13 cellular contexts compared by ENCODE assay signal in the genomic region with DNA sequence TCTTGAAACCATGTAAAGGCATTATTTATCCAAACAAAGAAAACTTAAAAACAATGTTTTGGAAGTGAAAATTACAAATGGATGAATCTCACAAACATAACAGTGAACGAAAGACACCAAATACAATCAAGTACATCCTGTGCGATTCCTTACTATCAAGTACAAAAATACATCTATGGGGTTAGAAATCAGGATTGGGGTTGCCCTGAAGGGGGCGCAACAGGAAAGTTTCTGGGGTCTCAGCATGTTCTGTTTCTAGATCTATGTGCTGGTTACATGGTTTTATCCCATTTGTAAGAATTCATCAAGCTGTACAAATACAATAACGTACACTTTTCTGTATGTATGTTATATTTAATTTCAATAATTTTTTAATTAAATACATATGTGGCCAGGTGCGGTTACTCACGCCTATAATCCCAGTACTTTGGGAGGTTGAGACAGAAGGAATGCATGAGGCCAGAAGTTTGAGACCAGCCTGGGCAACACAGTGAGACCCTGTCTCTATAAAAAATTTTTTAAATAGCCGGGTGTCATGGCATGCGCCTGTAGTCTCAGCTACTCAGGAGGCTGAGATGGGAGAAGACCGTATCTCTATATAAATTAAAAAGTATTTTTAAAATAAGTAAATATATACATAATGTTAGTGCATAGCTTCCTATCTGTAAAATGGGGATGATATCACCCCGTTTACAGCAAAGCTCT.
A peak's percentile ranks its signal among the peaks of the same experiment; 100 is the strongest.
DNase-seq lines count a peak whose midpoint lies in the region; ATAC-seq and TF ChIP-seq lines count a peak whose summit lies in the region.
"Had no signal": no experiment of that assay in that cellular context is flagged by ENCODE, and none has a peak within 500 bp of the region (broad histone marks: within the 10 kb centered on the region; RNA-seq: fewer than 3 reads in every experiment).

No MANE protein-coding gene starts in this region.

- no peak overlapping the region for H3K56ac ChIP-seq in H9 (ENCODE audit: insufficient read length, low read depth, low read length)

- H2BK12ac ChIP-seq in H9 (ENCODE audit: insufficient read length, low read depth, low read length), result no peak overlapping the region

- no peak overlapping the region for H4K8ac ChIP-seq in H9 (replicated peaks; ENCODE audit: insufficient read length, low read depth, low read length)

- no peak overlapping the region for H2BK5ac ChIP-seq in H9 (ENCODE audit: insufficient read length, low read length)

- no peak overlapping the region for H3K23ac ChIP-seq in H9 (ENCODE audit: insufficient read length, low read depth, low read length)

- H2BK15ac ChIP-seq in H9 (ENCODE audit: low read depth, low read length), result no peak overlapping the region

- peak; percentile 87 for TF ChIP-seq CTCF in H9 (conservative IDR thresholded peaks at IDR 0.05)
- TF ChIP-seq CTCF in VCaP (conservative IDR thresholded peaks at IDR 0.05), result 0 out of 2 replicates have a peak, but pooled peaks have one; percentile 21
- peak; percentile 28 for TF ChIP-seq CTCF in nephron progenitor cell (IDR thresholded peaks at IDR 0.05)

- H3K9me3 ChIP-seq in H9 (ENCODE audit: control insufficient read depth, low read depth, low read length), result no peaks in the 10 kb centered on the region
- no peaks in the 10 kb centered on the region for H3K9me3 ChIP-seq in naive thymus-derived CD4-positive, alpha-beta T cell (ENCODE audit: control insufficient read depth in 2 of 3, low read length in 3 of 3)
- H3K9me3 ChIP-seq: Caco-2, mucosa of descending colon, SJSA1 had no signal

- peaks cover 3% of the 10 kb centered on the region for H3K79me1 ChIP-seq in H9 (ENCODE audit: insufficient read depth, low read depth, low read length, poor library complexity, severe bottlenecking)

- H2BK120ac ChIP-seq in H9 (ENCODE audit: low read depth, low read length, poor library complexity, severe bottlenecking), result no peak overlapping the region

- H3K4me1 ChIP-seq in H9 (ENCODE audit: insufficient read depth, low read length), result no peaks in the 10 kb centered on the region
- no peaks in the 10 kb centered on the region for H3K4me1 ChIP-seq in naive thymus-derived CD4-positive, alpha-beta T cell (ENCODE audit: control insufficient read depth in 2 of 2, insufficient read depth in 2 of 2, low read length in 2 of 2)
- H3K4me1 ChIP-seq: Caco-2 had no signal

- POLR2A ChIA-PET in activated CD4-positive, alpha-beta T cell treated with anti-CD3 and anti-CD28 coated beads, Interleukin-2, amount 10 ng/mL, durations not matched to agents 7 days and 5 days (lab: Charles Lee), result no interaction called here
- POLR2A ChIA-PET in naive thymus-derived CD4-positive, alpha-beta T cell (lab: Charles Lee), result no interaction called here

- no CpG with 5 or more reads among the region's 10 CpGs for WGBS in H9 (ENCODE audit: extremely low coverage, insufficient read length, low lambda C conversion rate)

- H4K5ac ChIP-seq in H9 (ENCODE audit: insufficient read length, low read depth, low read length), result no peak overlapping the region

- no peak overlapping the region for H3K4me2 ChIP-seq in H9 (ENCODE audit: insufficient read depth, insufficient read length, low read length)

- H3K9ac ChIP-seq in H9 (ENCODE audit: extremely low read depth, insufficient read length, low read length), result no peak overlapping the region

- no peak overlapping the region for H2AFZ ChIP-seq in H9 (ENCODE audit: low read length)

- no peak overlapping the region for H3K4me3 ChIP-seq in naive thymus-derived CD4-positive, alpha-beta T cell (ENCODE audit: low read length)
- H3K4me3 ChIP-seq: mucosa of descending colon, SJSA1 had no signal

- no peak overlapping the region for H3K18ac ChIP-seq in H9 (ENCODE audit: insufficient read length, low read depth, low read length)

- H3T11ph ChIP-seq in H9 (ENCODE audit: low read length), result no peak overlapping the region

- H3K36me3 ChIP-seq in naive thymus-derived CD4-positive, alpha-beta T cell (ENCODE audit: control insufficient read depth in 2 of 3, insufficient read depth in 3 of 3, low read length in 3 of 3), result no peaks in the 10 kb centered on the region
- H3K36me3 ChIP-seq: SJSA1 had no signal

- no peak overlapping the region for H4K91ac ChIP-seq in H9 (ENCODE audit: insufficient read length, low read depth, low read length)

- H3K14ac ChIP-seq in H9 (ENCODE audit: insufficient read depth, low read length), result no peak overlapping the region

- H3K27ac ChIP-seq in H9 (ENCODE audit: insufficient read length, low read depth, low read length), result no peak overlapping the region
- no peak overlapping the region for H3K27ac ChIP-seq in VCaP
- H3K27ac ChIP-seq in naive thymus-derived CD4-positive, alpha-beta T cell (ENCODE audit: low read depth, low read length), result no peak overlapping the region
- H3K27ac ChIP-seq: epithelial cell of prostate, SJSA1 had no signal

- DNase-seq in activated CD4-positive, alpha-beta T cell treated with anti-CD3 and anti-CD28 coated beads, Interleukin-2, amount 10 ng/mL, durations not matched to agents 7 days and 5 days, result peak; percentile 8
- DNase-seq in activated CD4-positive, alpha-beta T cell treated with anti-CD3 and anti-CD28 coated beads for 1 hour, result no peak
- no peak for DNase-seq in H9
- no peak for DNase-seq in nephron progenitor cell
- no peak for DNase-seq in sciatic nerve (ENCODE audit: low spot score)
- DNase-seq in naive thymus-derived CD4-positive, alpha-beta T cell, result no peak
- DNase-seq: Caco-2, mucosa of descending colon, NCI-H2107 had no signal

- no peaks in the 10 kb centered on the region for H3K4me1 Mint-ChIP-seq in activated CD4-positive, alpha-beta T cell treated with anti-CD3 and anti-CD28 coated beads, Interleukin-2, amount 10 ng/mL, durations not matched to agents 7 days and 5 days
- H3K4me1 Mint-ChIP-seq in H9, result 0 out of 4 replicates have a peak, but pooled peaks cover under 1 to 2% of the 10 kb centered on the region in 2 experiments
- peaks cover 13% of the 10 kb centered on the region for H3K4me1 Mint-ChIP-seq in nephron progenitor cell
- no peaks in the 10 kb centered on the region for H3K4me1 Mint-ChIP-seq in naive thymus-derived CD4-positive, alpha-beta T cell

- H3K27me3 Mint-ChIP-seq in activated CD4-positive, alpha-beta T cell treated with anti-CD3 and anti-CD28 coated beads, Interleukin-2, amount 10 ng/mL, durations not matched to agents 7 days and 5 days, result no peaks in the 10 kb centered on the region
- H3K27me3 Mint-ChIP-seq in H9 (ENCODE audit: low read depth), result no peaks in the 10 kb centered on the region
- H3K27me3 Mint-ChIP-seq in nephron progenitor cell (ENCODE audit: low read depth, poor library complexity), result peaks cover 3% of the 10 kb centered on the region
- H3K27me3 Mint-ChIP-seq in naive thymus-derived CD4-positive, alpha-beta T cell, result peaks cover 0 to 4% (median 0%) of the 10 kb centered on the region in 5 donors

- ATAC-seq in sciatic nerve, result no peak
- no peak for ATAC-seq in HG03432 (IDR thresholded peaks at IDR 0.05; ENCODE audit: unreplicated experiment)
- ATAC-seq in naive thymus-derived CD4-positive, alpha-beta T cell, result no peak
- ATAC-seq: mucosa of descending colon had no signal

- H3K27ac Mint-ChIP-seq in activated CD4-positive, alpha-beta T cell treated with anti-CD3 and anti-CD28 coated beads, Interleukin-2, amount 10 ng/mL, durations not matched to agents 7 days and 5 days, result no peak overlapping the region
- no peak overlapping the region for H3K27ac Mint-ChIP-seq in H9
- no peak overlapping the region for H3K27ac Mint-ChIP-seq in nephron progenitor cell
- no peak overlapping the region for H3K27ac Mint-ChIP-seq in naive thymus-derived CD4-positive, alpha-beta T cell

- H3K4me3 Mint-ChIP-seq in activated CD4-positive, alpha-beta T cell treated with anti-CD3 and anti-CD28 coated beads, Interleukin-2, amount 10 ng/mL, durations not matched to agents 7 days and 5 days, result no peak overlapping the region
- H3K4me3 Mint-ChIP-seq in H9 (no peak overlapping the region), nephron progenitor cell (no peak overlapping the region)
- H3K4me3 Mint-ChIP-seq in naive thymus-derived CD4-positive, alpha-beta T cell, result no peak overlapping the region

- H4K20me1 ChIP-seq in H9 (ENCODE audit: control insufficient read depth, insufficient read depth, insufficient read length), result no peaks in the 10 kb centered on the region

- H3K23me2 ChIP-seq in H9 (ENCODE audit: insufficient read length, low read depth, low read length, poor library complexity, severe bottlenecking), result no peaks in the 10 kb centered on the region

- no peaks in the 10 kb centered on the region for H3K27me3 ChIP-seq in H9 (ENCODE audit: insufficient read depth, low read length)
- no peaks in the 10 kb centered on the region for H3K27me3 ChIP-seq in naive thymus-derived CD4-positive, alpha-beta T cell (ENCODE audit: control insufficient read depth in 2 of 2, insufficient read depth in 2 of 2, low read length in 2 of 2)
- H3K27me3 ChIP-seq: SJSA1 had no signal

- peaks cover 3% of the 10 kb centered on the region; the same call in 1 of the 2 replicates for H3K79me2 ChIP-seq in H9 (ENCODE audit: insufficient read depth, low read length)

- CTCF ChIA-PET in activated CD4-positive, alpha-beta T cell treated with anti-CD3 and anti-CD28 coated beads, Interleukin-2, amount 10 ng/mL, durations not matched to agents 7 days and 5 days (lab: Charles Lee), result no interaction called here
- CTCF ChIA-PET in naive thymus-derived CD4-positive, alpha-beta T cell (lab: Charles Lee), result no interaction called here

- no peak overlapping the region for H2AK5ac ChIP-seq in H9 (ENCODE audit: insufficient read length, low read length)

- H3K36me3 Mint-ChIP-seq in activated CD4-positive, alpha-beta T cell treated with anti-CD3 and anti-CD28 coated beads, Interleukin-2, amount 10 ng/mL, durations not matched to agents 7 days and 5 days (ENCODE audit: low read depth), result no peaks in the 10 kb centered on the region
- no peaks in the 10 kb centered on the region; a peak in 1 of 7 replicates for H3K36me3 Mint-ChIP-seq in H9 (ENCODE audit: insufficient read depth in 1 of 3, low read depth in 3 of 3)
- peaks cover 31% of the 10 kb centered on the region for H3K36me3 Mint-ChIP-seq in nephron progenitor cell (ENCODE audit: low read depth)
- H3K36me3 Mint-ChIP-seq in naive thymus-derived CD4-positive, alpha-beta T cell, result peaks cover 0 to 3% (median 0%) of the 10 kb centered on the region in 5 donors

- no peak overlapping the region for H3K4ac ChIP-seq in H9 (ENCODE audit: low read depth, low read length)

- no peaks in the 10 kb centered on the region for H3K9me3 Mint-ChIP-seq in activated CD4-positive, alpha-beta T cell treated with anti-CD3 and anti-CD28 coated beads, Interleukin-2, amount 10 ng/mL, durations not matched to agents 7 days and 5 days
- H3K9me3 Mint-ChIP-seq in H9 (no peaks in the 10 kb centered on the region), nephron progenitor cell (no peaks in the 10 kb centered on the region)
- no peaks in the 10 kb centered on the region for H3K9me3 Mint-ChIP-seq in naive thymus-derived CD4-positive, alpha-beta T cell

- no peak overlapping the region for H2BK20ac ChIP-seq in H9 (ENCODE audit: low read depth, low read length, poor library complexity, severe bottlenecking)

- intact Hi-C loops in sciatic nerve (cut with DNase I), result no loop called here
- intact Hi-C loops in naive thymus-derived CD4-positive, alpha-beta T cell (cut with micrococcal nuclease), result no loop called here

Comparison
In these comparisons a context has a peak if more than half of its experiments do, and no peak if none do; other contexts are left out.
1. CTCF ChIP-seq: peak in every context shown above with its lines; median percentile 87 in H9; 28 in nephron progenitor cell; 21 in VCaP.